8 cellular contexts compared by ENCODE assay signal in the genomic region with DNA sequence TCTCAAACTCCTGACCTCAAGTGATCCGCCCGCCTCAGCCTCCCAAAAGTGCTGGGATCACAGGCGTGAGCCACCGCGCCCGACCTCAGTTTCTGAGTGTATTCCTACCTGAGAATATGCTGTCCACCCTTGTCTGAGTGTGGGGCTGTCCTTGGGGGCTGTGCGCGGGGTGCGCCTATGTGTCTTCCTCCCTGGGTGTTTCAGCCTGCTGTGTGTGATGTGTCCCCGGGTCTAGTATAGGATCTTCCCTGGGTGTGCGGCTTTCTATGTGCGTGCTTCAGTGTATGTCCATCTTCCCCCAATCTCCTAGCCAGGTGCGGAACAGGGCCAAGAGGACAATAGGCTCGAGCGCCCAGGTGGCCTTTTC. TPM values are rescaled to one million over a fixed set of nuclear protein-coding genes. Genes with fewer than 3 reads are reported as not detected.
DNase-seq lines count a peak whose midpoint lies in the region; ATAC-seq and TF ChIP-seq lines count a peak whose summit lies in the region.

No MANE protein-coding gene starts in this region.

- intact Hi-C loops in CD8-positive, alpha-beta T cell (cut with DNase I, micrococcal nuclease): no loop called here

- no peak overlapping the region for H3K27ac Mint-ChIP-seq in CD8-positive, alpha-beta T cell
- H3K27ac Mint-ChIP-seq in T-cell (peak overlapping the region; percentile 46 to 61), immature natural killer cell (no peak overlapping the region)

- H3K4me1 Mint-ChIP-seq in CD8-positive, alpha-beta T cell (ENCODE audit: low read depth): peaks cover 22% of the 10 kb centered on the region
- H3K4me1 Mint-ChIP-seq in T-cell (peaks cover 18 to 25% (median 20%) of the 10 kb centered on the region in 3 donors), immature natural killer cell (peaks cover 12 to 16% of the 10 kb centered on the region in 2 donors)

- no peak for TF ChIP-seq CTCF in CD8-positive, alpha-beta T cell (IDR thresholded peaks at IDR 0.05)
- TF ChIP-seq CTCF in gastroesophageal sphincter (IDR thresholded peaks at IDR 0.05): no peak

- DNase-seq in CD8-positive, alpha-beta T cell: no peak
- DNase-seq in T-cell: no peak
- no peak for DNase-seq in immature natural killer cell
- no peak for DNase-seq in UCSD-AML1 (lab: John Stamatoyannopoulos, UW; ENCODE audit: unreplicated experiment)
- DNase-seq in cerebellar cortex (ENCODE audit: low spot score): no peak

- H3K9me3 Mint-ChIP-seq in CD8-positive, alpha-beta T cell: no peaks in the 10 kb centered on the region
- H3K9me3 Mint-ChIP-seq in T-cell (no peaks in the 10 kb centered on the region), immature natural killer cell (peaks cover 0 to 4% (median 0%) of the 10 kb centered on the region in 6 donors)

- H3K4me3 Mint-ChIP-seq in CD8-positive, alpha-beta T cell: peak overlapping the region; percentile 86
- H3K4me3 Mint-ChIP-seq in T-cell (peak overlapping the region; percentile 71 to 89 (median 77)), immature natural killer cell (no peak overlapping the region)

- WGBS in gastroesophageal sphincter (ENCODE audit: low coverage in 1 of 2), 2 donors: 94% methylated on average over 8 of the region's 15 CpGs; no CpG with 5 or more reads in 1 of the 2 donors

- H3K4me1 ChIP-seq in CD8-positive, alpha-beta T cell (ENCODE audit: insufficient read depth, low read length): peaks cover 13% of the 10 kb centered on the region
- H3K4me1 ChIP-seq in gastroesophageal sphincter: peaks cover 0 to 68% (median 35%) of the 10 kb centered on the region in 3 donors
- H3K4me1 ChIP-seq in rectal smooth muscle tissue (ENCODE audit: control insufficient read depth, insufficient read depth, low read length): peaks cover 7% of the 10 kb centered on the region

- no peak for ATAC-seq in CD8-positive, alpha-beta T cell
- ATAC-seq in T-cell (replicated peaks in 1 of 4) (peak in 2 of 4 experiments; percentile 30 to 47), gastroesophageal sphincter (no peak), HG03095 (IDR thresholded peaks at IDR 0.05; ENCODE audit: unreplicated experiment) (no peak)

- no peak overlapping the region for H3K27ac ChIP-seq in CD8-positive, alpha-beta T cell (ENCODE audit: low read depth, low read length)
- H3K27ac ChIP-seq in gastroesophageal sphincter: peak overlapping the region; percentile 64 to 98 (median 88)
- peak overlapping the region; percentile 44 for H3K27ac ChIP-seq in rectal smooth muscle tissue (ENCODE audit: low read depth, low read length)

- TF ChIP-seq EP300 in gastroesophageal sphincter (IDR thresholded peaks at IDR 0.05): no peak

- H3K27me3 Mint-ChIP-seq in CD8-positive, alpha-beta T cell (ENCODE audit: low read depth): peaks cover 5% of the 10 kb centered on the region
- H3K27me3 Mint-ChIP-seq in T-cell: peaks cover 6 to 24% of the 10 kb centered on the region in 2 donors
- peaks cover 19 to 54% (median 35%) of the 10 kb centered on the region in 3 donors for H3K27me3 Mint-ChIP-seq in immature natural killer cell (ENCODE audit: low read depth in 3 of 3)

- H3K27me3 ChIP-seq in CD8-positive, alpha-beta T cell (ENCODE audit: insufficient read depth, low read length): no peaks in the 10 kb centered on the region
- H3K27me3 ChIP-seq in gastroesophageal sphincter (no peaks in the 10 kb centered on the region), rectal smooth muscle tissue (ENCODE audit: control insufficient read depth, insufficient read depth, low read length) (no peaks in the 10 kb centered on the region)

- H3K9me3 ChIP-seq in CD8-positive, alpha-beta T cell (ENCODE audit: low read length): no peaks in the 10 kb centered on the region
- no peaks in the 10 kb centered on the region for H3K9me3 ChIP-seq in gastroesophageal sphincter

- POLR2A ChIA-PET in CD8-positive, alpha-beta T cell (lab: Charles Lee): interaction anchor here (0.7 to 1.3 kb wide), 4 partner anchors 9 to 52 kb away, joined by 3 to 11 read pairs (median 4); a partner anchor contains a TSS
- POLR2A ChIA-PET in T-cell (lab: Charles Lee): no interaction called here

- CTCF ChIA-PET in CD8-positive, alpha-beta T cell (lab: Charles Lee): interaction anchor here (3.4 kb wide), 1 partner anchor 67 kb away, joined by 16 read pairs; no protein-coding TSS in a partner anchor
- CTCF ChIA-PET in T-cell (lab: Charles Lee): no interaction called here

- peaks cover 2% of the 10 kb centered on the region for H3K36me3 Mint-ChIP-seq in CD8-positive, alpha-beta T cell
- H3K36me3 Mint-ChIP-seq in T-cell (no peaks in the 10 kb centered on the region), immature natural killer cell (peaks cover 0 to 7% (median 7%) of the 10 kb centered on the region in 3 donors)

- TF ChIP-seq POLR2A in gastroesophageal sphincter (IDR thresholded peaks at IDR 0.05): no peak

- no peak overlapping the region for H3K4me3 ChIP-seq in CD8-positive, alpha-beta T cell (ENCODE audit: low read depth, low read length)
- H3K4me3 ChIP-seq in gastroesophageal sphincter (peak overlapping the region; percentile 51 to 68), rectal smooth muscle tissue (ENCODE audit: low read length) (peak overlapping the region; percentile 67)

- no peak overlapping the region for H3K9ac ChIP-seq in rectal smooth muscle tissue (ENCODE audit: low read length)

- H3K36me3 ChIP-seq in CD8-positive, alpha-beta T cell (ENCODE audit: insufficient read depth, low read length): no peaks in the 10 kb centered on the region
- H3K36me3 ChIP-seq in gastroesophageal sphincter (no peaks in the 10 kb centered on the region), rectal smooth muscle tissue (ENCODE audit: control insufficient read depth, insufficient read depth, low read length) (no peaks in the 10 kb centered on the region)

RNA-seq across cellular contexts. Expression of a gene that starts 8.3 kb away (rescaled TPM):
- total RNA-seq in CD8-positive, alpha-beta T cell: 10 to 100 TPM; 44.2 to 48.1 TPM
- total RNA-seq in T-cell (10 to 100 TPM; 20.7 to 99.7 (median 81.3) TPM), gastroesophageal sphincter (100 to 1,000 TPM; 144 to 270 (median 221) TPM)
- polyA plus RNA-seq in immature natural killer cell: 1 to 10 TPM in 1 of 3 donors, under 1 TPM in 1, not detected in 1; 0.28 to 2.5 TPM

RNA-seq across cellular contexts. Expression of a gene that starts 36.6 kb away (rescaled TPM):
- under 1 TPM; 0.19 to 0.38 TPM for total RNA-seq in CD8-positive, alpha-beta T cell
- total RNA-seq in T-cell: 1 to 10 TPM; 1.7 to 3.1 (median 2.5) TPM
- under 1 TPM in 2 of 4 donors, not detected in 2; 0.08 to 0.17 TPM for total RNA-seq in gastroesophageal sphincter
- polyA plus RNA-seq in immature natural killer cell: 1 to 10 TPM in 2 of 3 donors, under 1 TPM in 1; 0.28 to 1.3 (median 1.2) TPM

Comparison
In these comparisons a context has a peak if more than half of its experiments do, and no peak if none do; other contexts are left out.
1. H3K27ac Mint-ChIP-seq: peak in T-cell (2 of 2); none in CD8-positive, alpha-beta T cell (single experiment) and immature natural killer cell (0 of 6).
2. H3K4me3 Mint-ChIP-seq: peak in CD8-positive, alpha-beta T cell (single experiment) and T-cell (3 of 3); none in immature natural killer cell (0 of 5).